Comparison of ENCODE assay signal across 2 cellular contexts in the genomic region with DNA sequence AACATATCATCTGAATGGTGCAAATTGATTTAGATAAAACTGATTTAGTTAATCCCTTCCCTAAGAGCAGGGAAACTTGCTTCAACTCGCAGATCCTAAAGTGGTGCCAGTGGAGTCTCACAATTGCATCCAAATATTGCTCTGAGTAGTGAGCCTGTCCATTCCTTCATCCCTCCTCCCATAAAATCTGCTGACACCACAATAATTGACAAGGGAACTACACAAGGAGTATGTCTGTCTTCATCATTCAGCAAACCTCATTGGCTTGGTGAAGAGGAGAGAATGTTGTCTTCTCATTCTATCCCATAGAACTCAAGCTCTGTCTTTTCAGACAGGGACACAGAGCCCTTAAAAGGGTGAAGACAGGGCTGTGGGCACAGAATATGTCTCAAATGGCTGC.
TF ChIP-seq lines count a peak whose summit lies in the region.

No MANE protein-coding gene starts in this region.

TF ChIP-seq in IMR-90, 13 proteins besides CTCF, POLR2A, EP300 and RAD21:
- TF ChIP-seq MAFK (IDR thresholded peaks at IDR 0.05; ENCODE audit: low read depth, low read length) = peak; percentile 96
- TF ChIP-seq RFX5 (IDR thresholded peaks at IDR 0.05; ENCODE audit: low read depth, low read length) = no peak
- TF ChIP-seq, protein P1, sequence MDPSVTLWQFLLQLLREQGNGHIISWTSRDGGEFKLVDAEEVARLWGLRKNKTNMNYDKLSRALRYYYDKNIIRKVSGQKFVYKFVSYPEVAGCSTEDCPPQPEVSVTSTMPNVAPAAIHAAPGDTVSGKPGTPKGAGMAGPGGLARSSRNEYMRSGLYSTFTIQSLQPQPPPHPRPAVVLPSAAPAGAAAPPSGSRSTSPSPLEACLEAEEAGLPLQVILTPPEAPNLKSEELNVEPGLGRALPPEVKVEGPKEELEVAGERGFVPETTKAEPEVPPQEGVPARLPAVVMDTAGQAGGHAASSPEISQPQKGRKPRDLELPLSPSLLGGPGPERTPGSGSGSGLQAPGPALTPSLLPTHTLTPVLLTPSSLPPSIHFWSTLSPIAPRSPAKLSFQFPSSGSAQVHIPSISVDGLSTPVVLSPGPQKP (IDR thresholded peaks at IDR 0.05; ENCODE audit: borderline replicate concordance, low read depth, low read length) = no peak
- no peak for TF ChIP-seq CEBPB (IDR thresholded peaks at IDR 0.05; ENCODE audit: low read depth, low read length)
- TF ChIP-seq NFE2L2 (IDR thresholded peaks at IDR 0.05; ENCODE audit: low read depth, low read length) = no peak
- TF ChIP-seq SMC3 (IDR thresholded peaks at IDR 0.05; ENCODE audit: low read depth, low read length) = no peak
- TF ChIP-seq BHLHE40 (IDR thresholded peaks at IDR 0.05; ENCODE audit: low read depth, low read length) = no peak
- TF ChIP-seq, protein P2, sequence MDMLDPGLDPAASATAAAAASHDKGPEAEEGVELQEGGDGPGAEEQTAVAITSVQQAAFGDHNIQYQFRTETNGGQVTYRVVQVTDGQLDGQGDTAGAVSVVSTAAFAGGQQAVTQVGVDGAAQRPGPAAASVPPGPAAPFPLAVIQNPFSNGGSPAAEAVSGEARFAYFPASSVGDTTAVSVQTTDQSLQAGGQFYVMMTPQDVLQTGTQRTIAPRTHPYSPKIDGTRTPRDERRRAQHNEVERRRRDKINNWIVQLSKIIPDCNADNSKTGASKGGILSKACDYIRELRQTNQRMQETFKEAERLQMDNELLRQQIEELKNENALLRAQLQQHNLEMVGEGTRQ (IDR thresholded peaks at IDR 0.05; ENCODE audit: low read depth, low read length) = no peak
- TF ChIP-seq CHD1 (IDR thresholded peaks at IDR 0.05; ENCODE audit: low read depth, low read length) = no peak

TF ChIP-seq in K562, 482 proteins besides CTCF, POLR2A, EP300 and RAD21:
- TF ChIP-seq RBFOX2 (IDR thresholded peaks at IDR 0.05; ENCODE audit: low read depth, low read length) (no peak), C11orf30 (IDR thresholded peaks at IDR 0.05; ENCODE audit: low read depth) (peak; percentile 74), JUNB (CRISPR knock-in tag; conservative IDR thresholded peaks at IDR 0.05) (no peak), ZNF316 (IDR thresholded peaks at IDR 0.05) (peak; percentile 89), MAFG (tag; conservative IDR thresholded peaks at IDR 0.05) (peak; percentile 81), MAFF (IDR thresholded peaks at IDR 0.05; ENCODE audit: low read length) (peak; percentile 88), MCM7 (IDR thresholded peaks at IDR 0.05) (no peak), MAFK (IDR thresholded peaks at IDR 0.05; ENCODE audit: low read length) (peak; percentile 85), ZNF146 (CRISPR knock-in tag; IDR thresholded peaks at IDR 0.05; ENCODE audit: unreplicated experiment) (no peak)
- TF ChIP-seq, protein P3, sequence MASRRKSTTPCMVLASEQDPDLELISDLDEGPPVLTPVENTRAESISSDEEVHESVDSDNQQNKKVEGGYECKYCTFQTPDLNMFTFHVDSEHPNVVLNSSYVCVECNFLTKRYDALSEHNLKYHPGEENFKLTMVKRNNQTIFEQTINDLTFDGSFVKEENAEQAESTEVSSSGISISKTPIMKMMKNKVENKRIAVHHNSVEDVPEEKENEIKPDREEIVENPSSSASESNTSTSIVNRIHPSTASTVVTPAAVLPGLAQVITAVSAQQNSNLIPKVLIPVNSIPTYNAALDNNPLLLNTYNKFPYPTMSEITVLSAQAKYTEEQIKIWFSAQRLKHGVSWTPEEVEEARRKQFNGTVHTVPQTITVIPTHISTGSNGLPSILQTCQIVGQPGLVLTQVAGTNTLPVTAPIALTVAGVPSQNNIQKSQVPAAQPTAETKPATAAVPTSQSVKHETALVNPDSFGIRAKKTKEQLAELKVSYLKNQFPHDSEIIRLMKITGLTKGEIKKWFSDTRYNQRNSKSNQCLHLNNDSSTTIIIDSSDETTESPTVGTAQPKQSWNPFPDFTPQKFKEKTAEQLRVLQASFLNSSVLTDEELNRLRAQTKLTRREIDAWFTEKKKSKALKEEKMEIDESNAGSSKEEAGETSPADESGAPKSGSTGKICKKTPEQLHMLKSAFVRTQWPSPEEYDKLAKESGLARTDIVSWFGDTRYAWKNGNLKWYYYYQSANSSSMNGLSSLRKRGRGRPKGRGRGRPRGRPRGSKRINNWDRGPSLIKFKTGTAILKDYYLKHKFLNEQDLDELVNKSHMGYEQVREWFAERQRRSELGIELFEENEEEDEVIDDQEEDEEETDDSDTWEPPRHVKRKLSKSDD (conservative IDR thresholded peaks at IDR 0.05; ENCODE audit: low read length) = no peak
- TF ChIP-seq, protein P4, sequence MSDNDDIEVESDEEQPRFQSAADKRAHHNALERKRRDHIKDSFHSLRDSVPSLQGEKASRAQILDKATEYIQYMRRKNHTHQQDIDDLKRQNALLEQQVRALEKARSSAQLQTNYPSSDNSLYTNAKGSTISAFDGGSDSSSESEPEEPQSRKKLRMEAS (CRISPR knock-in tag; IDR thresholded peaks at IDR 0.05) = no peak
